In genomic region chr6:36387440-36388303, GRCh38 we compare ENCODE assay signal across 1 cellular context.
TF ChIP-seq lines count a peak whose summit lies in the region.

ETV7 (minus strand) TSS chr6:36387669; CDS start chr6:36387541, 128 bp downstream.

TF ChIP-seq in HepG2, 621 proteins besides CTCF, POLR2A, EP300 and RAD21 (continued from another document):
- peak; percentile 53; the same call in 1 of the 2 replicates for TF ChIP-seq UBTF (CRISPR knock-in tag; IDR thresholded peaks at IDR 0.05)
- 0 out of 2 replicates have a peak, but pooled peaks have one; percentile 45 for TF ChIP-seq NCOA1 (CRISPR knock-in tag; IDR thresholded peaks at IDR 0.05)
- peak; percentile 45; the same call in 1 of the 2 replicates for TF ChIP-seq MYPOP (CRISPR knock-in tag; IDR thresholded peaks at IDR 0.05)
- 0 out of 2 replicates have a peak, but pooled peaks have one; percentile 49 for TF ChIP-seq HES4 (CRISPR knock-in tag; IDR thresholded peaks at IDR 0.05; ENCODE audit: borderline replicate concordance)
- TF ChIP-seq CBFB (CRISPR knock-in tag; IDR thresholded peaks at IDR 0.05) = 0 out of 2 replicates have a peak, but pooled peaks have one; percentile 26
- TF ChIP-seq DNMT1 (CRISPR knock-in tag; IDR thresholded peaks at IDR 0.05) = no peak
- TF ChIP-seq MAX (IDR thresholded peaks at IDR 0.05) = peak; percentile 12; the same call in 1 of the 2 replicates
- TF ChIP-seq CENPT (CRISPR knock-in tag; IDR thresholded peaks at IDR 0.05; ENCODE audit: low read depth) = 0 out of 2 replicates have a peak, but pooled peaks have one; percentile 25
- TF ChIP-seq SAP130 (CRISPR knock-in tag; IDR thresholded peaks at IDR 0.05; ENCODE audit: low read depth) = 0 out of 2 replicates have a peak, but pooled peaks have one; percentile 11
- no peak for TF ChIP-seq CCAR2 (optimal IDR thresholded peaks at IDR 0.05; ENCODE audit: low read depth, low read length)
- TF ChIP-seq MTERF4 (CRISPR knock-in tag; IDR thresholded peaks at IDR 0.05) = 0 out of 2 replicates have a peak, but pooled peaks have one; percentile 63
- TF ChIP-seq KMT2A (CRISPR knock-in tag; IDR thresholded peaks at IDR 0.05) = 0 out of 2 replicates have a peak, but pooled peaks have one; percentile 28
- TF ChIP-seq ZNF800 (CRISPR knock-in tag; IDR thresholded peaks at IDR 0.05) = peak; percentile 77
- no peak for TF ChIP-seq TFAP4 (IDR thresholded peaks at IDR 0.05; ENCODE audit: borderline replicate concordance, low read depth)
- peak; percentile 47; the same call in 1 of the 2 replicates for TF ChIP-seq MTA1 (CRISPR knock-in tag; IDR thresholded peaks at IDR 0.05; ENCODE audit: borderline replicate concordance)
- no peak for TF ChIP-seq ZNF30 (CRISPR knock-in tag; IDR thresholded peaks at IDR 0.05)
- TF ChIP-seq MXD3 (CRISPR knock-in tag; IDR thresholded peaks at IDR 0.05) = peak; percentile 56; the same call in 1 of the 2 replicates
- no peak for TF ChIP-seq BATF2 (CRISPR knock-in tag; IDR thresholded peaks at IDR 0.05)
- TF ChIP-seq JUN (CRISPR knock-in tag; IDR thresholded peaks at IDR 0.05) = no peak
- TF ChIP-seq ZSCAN25 (CRISPR knock-in tag; IDR thresholded peaks at IDR 0.05) = 0 out of 2 replicates have a peak, but pooled peaks have one; percentile 24
- TF ChIP-seq GABPB1 (CRISPR knock-in tag; IDR thresholded peaks at IDR 0.05) = peak; percentile 49; the same call in 1 of the 2 replicates
- no peak for TF ChIP-seq ZBTB7B (CRISPR knock-in tag; IDR thresholded peaks at IDR 0.05)
- TF ChIP-seq POGK (CRISPR knock-in tag; conservative IDR thresholded peaks at IDR 0.05) = 0 out of 2 replicates have a peak, but pooled peaks have one; percentile 44
- TF ChIP-seq KDM5B (CRISPR knock-in tag; IDR thresholded peaks at IDR 0.05; ENCODE audit: borderline replicate concordance) = peak; percentile 58; the same call in 1 of the 2 replicates
- peak; percentile 62 for TF ChIP-seq ZNF687 (CRISPR knock-in tag; IDR thresholded peaks at IDR 0.05)
- no peak for TF ChIP-seq LCORL (IDR thresholded peaks at IDR 0.05)
- 0 out of 2 replicates have a peak, but pooled peaks have one; percentile 7 for TF ChIP-seq LCORL (CRISPR knock-in tag; IDR thresholded peaks at IDR 0.05)
- peak; percentile 58; the same call in 1 of the 2 replicates for TF ChIP-seq ZNF563 (CRISPR knock-in tag; IDR thresholded peaks at IDR 0.05)
- TF ChIP-seq MAZ (IDR thresholded peaks at IDR 0.05; ENCODE audit: borderline replicate concordance, low read depth, low read length) = no peak
- TF ChIP-seq MAZ (CRISPR knock-in tag; IDR thresholded peaks at IDR 0.05; ENCODE audit: low read depth) = 0 out of 2 replicates have a peak, but pooled peaks have one; percentile 11
- TF ChIP-seq ATF7-NPFF (CRISPR knock-in tag; IDR thresholded peaks at IDR 0.05; ENCODE audit: low read depth) = 0 out of 2 replicates have a peak, but pooled peaks have one; percentile 28
